In genomic region chr1:86788300-86789206, GRCh38 we compare ENCODE assay signal across 10 cellular contexts.
A peak's percentile ranks its signal among the peaks of the same experiment; 100 is the strongest.
DNase-seq lines count a peak whose midpoint lies in the region; ATAC-seq, FAIRE-seq and TF ChIP-seq lines count a peak whose summit lies in the region.
"Had no signal": no experiment of that assay in that cellular context is flagged by ENCODE, and none has a peak within 500 bp of the region (broad histone marks: within the 10 kb centered on the region; RNA-seq: fewer than 3 reads in every experiment).

No MANE protein-coding gene starts in this region.

- POLR2A ChIA-PET in GM12878 (lab: Charles Lee): no interaction called here

- TF ChIP-seq POLR2A in NB4 (IDR thresholded peaks at IDR 0.05; ENCODE audit: extremely low read depth, insufficient read length) (no peak), GM12878 (IDR thresholded peaks at IDR 0.05; ENCODE audit: low read depth, low read length) (no peak)

- H2AFZ ChIP-seq in GM12878 (ENCODE audit: control insufficient read depth, low read depth, low read length): no peak overlapping the region

- H3K4me3 ChIP-seq in NB4 (ENCODE audit: low read depth, low read length): no peak overlapping the region
- H3K4me3 ChIP-seq in GM12878: no peak overlapping the region

- intact Hi-C loops in GM12878 (cut with micrococcal nuclease; ENCODE audit: unreplicated experiment) (no loop called here), left colon (cut with DNase I, micrococcal nuclease) (no loop called here)

- BruUV-seq in GM12878 (replicated peaks; lab: Mats Ljungman, UMichigan): no TSS peak

- H3K9me3 ChIP-seq in GM12878 (replicated peaks; ENCODE audit: control insufficient read depth, insufficient read depth, low read length): no peaks in the 10 kb centered on the region; the same call in 2 of the 3 replicates
- H3K9me3 ChIP-seq: Caco-2 had no signal

- no peak overlapping the region for H3K9ac ChIP-seq in GM12878 (ENCODE audit: control insufficient read depth, insufficient read depth, low read length)

- no peaks in the 10 kb centered on the region for H3K27me3 ChIP-seq in GM12878 (replicated peaks in 1 of 2; ENCODE audit: control insufficient read depth in 2 of 2, insufficient read depth in 2 of 2, low read length in 1 of 2)

- H3K27ac ChIP-seq in GM12878 (ENCODE audit: control insufficient read depth, insufficient read depth): no peak overlapping the region

- RAD21 ChIA-PET in GM12878 (lab: Charles Lee; ENCODE audit: unreplicated experiment): no interaction called here

- in situ Hi-C loops in GM12878 (cut with MboI): no loop called here

- FAIRE-seq in GM12878 (lab: Jason Lieb, UNC): no peak

- TF ChIP-seq CTCF in NB4 (IDR thresholded peaks at IDR 0.05; ENCODE audit: low read depth, low read length) (no peak), GM12878 (IDR thresholded peaks at IDR 0.05 in 2 of 3, conservative IDR thresholded peaks at IDR 0.05 in 1 of 3; ENCODE audit: control insufficient read depth in 2 of 3, extremely low read depth in 1 of 3, insufficient read depth in 1 of 3, low read depth in 3 of 3, low read length in 3 of 3) (no peak)

- H3K4me1 ChIP-seq in GM12878 (ENCODE audit: control insufficient read depth, insufficient read depth, low read length): no peaks in the 10 kb centered on the region

- H4K20me1 ChIP-seq in GM12878 (ENCODE audit: control insufficient read depth, insufficient read depth): no peaks in the 10 kb centered on the region

- 54% methylated on average over 6 of the region's 6 CpGs for WGBS in GM12878 (ENCODE audit: insufficient coverage, insufficient replicate concordance, low lambda C conversion rate, missing lambda C conversion rate)

- no peaks in the 10 kb centered on the region for H3K79me2 ChIP-seq in GM12878 (ENCODE audit: control insufficient read depth, insufficient read depth, low read length)

- H3K36me3 ChIP-seq in GM12878 (ENCODE audit: control insufficient read depth in 2 of 2, insufficient read depth in 2 of 2, low read length in 1 of 2): no peaks in the 10 kb centered on the region

- TF ChIP-seq EP300 in GM12878 (IDR thresholded peaks at IDR 0.05; ENCODE audit: borderline replicate concordance in 1 of 2, control insufficient read depth in 1 of 2, low read depth in 2 of 2, low read length in 2 of 2): no peak

- CTCF ChIA-PET in GM12878 (lab: Yijun Ruan, JAX): no interaction called here

- DNase-seq in AG08395 (ENCODE audit: low spot score): peak; percentile 43
- peak; percentile 70 for DNase-seq in NB4 (ENCODE audit: low read depth)
- DNase-seq in GM12878 (ENCODE audit: low read depth, low spot score): no peak
- no peak for DNase-seq in left colon
- no peak for DNase-seq in activated CD8-positive, alpha-beta memory T cell treated with anti-CD3 and anti-CD28 coated beads, Interleukin-2, amount 50 U/mL, for 4 hours
- DNase-seq in stimulated activated naive CD8-positive, alpha-beta T cell treated with anti-CD3 and anti-CD28 coated beads, Interleukin-15, Interleukin-2, amounts not matched to agents 100 U/mL and 50 U/mL, for 24 hours: no peak
- no peak for DNase-seq in retina
- DNase-seq: Caco-2, erythroblast had no signal

- no peak overlapping the region for H3K4me2 ChIP-seq in GM12878 (ENCODE audit: control insufficient read depth, insufficient read depth)

- SMC1A ChIA-PET in GM12878 (lab: Charles Lee; ENCODE audit: uncharacterized antibody, unreplicated experiment): no interaction called here

- no peak for TF ChIP-seq RAD21 in GM12878 (IDR thresholded peaks at IDR 0.05; ENCODE audit: insufficient read depth, low read depth, low read length)

- ATAC-seq in GM12878: no peak; the same call in 2 of the 3 replicates
- peak; percentile 22 for ATAC-seq in left colon
- ATAC-seq in stimulated activated naive CD8-positive, alpha-beta T cell treated with anti-CD3 and anti-CD28 coated beads, Interleukin-15, Interleukin-2, amounts not matched to agents 100 U/mL and 50 U/mL, for 24 hours: no peak
- ATAC-seq in GM19328 (IDR thresholded peaks at IDR 0.05; ENCODE audit: unreplicated experiment): no peak

TF ChIP-seq in GM12878, 131 proteins besides CTCF, POLR2A, EP300 and RAD21:
- TF ChIP-seq RAD51 (IDR thresholded peaks at IDR 0.05): 0 out of 2 replicates have a peak, but pooled peaks have one; percentile 18
- TF ChIP-seq MTA2 (IDR thresholded peaks at IDR 0.05; ENCODE audit: low read depth): no peak
- TF ChIP-seq RUNX3 (IDR thresholded peaks at IDR 0.05; ENCODE audit: low read length): peak; percentile 26; the same call in 1 of the 2 replicates

Comparison
In these comparisons a context has a peak if more than half of its experiments do, and no peak if none do; other contexts are left out.
1. DNase-seq: peak in AG08395 (single experiment) and NB4 (single experiment); none in GM12878 (single experiment), left colon (0 of 2), activated CD8-positive, alpha-beta memory T cell treated with anti-CD3 and anti-CD28 coated beads, Interleukin-2, amount 50 U/mL, for 4 hours (single experiment), stimulated activated naive CD8-positive, alpha-beta T cell treated with anti-CD3 and anti-CD28 coated beads, Interleukin-15, Interleukin-2, amounts not matched to agents 100 U/mL and 50 U/mL, for 24 hours (single experiment) and retina (single experiment).